Comparison of ENCODE assay signal across 19 cellular contexts in the genomic region with DNA sequence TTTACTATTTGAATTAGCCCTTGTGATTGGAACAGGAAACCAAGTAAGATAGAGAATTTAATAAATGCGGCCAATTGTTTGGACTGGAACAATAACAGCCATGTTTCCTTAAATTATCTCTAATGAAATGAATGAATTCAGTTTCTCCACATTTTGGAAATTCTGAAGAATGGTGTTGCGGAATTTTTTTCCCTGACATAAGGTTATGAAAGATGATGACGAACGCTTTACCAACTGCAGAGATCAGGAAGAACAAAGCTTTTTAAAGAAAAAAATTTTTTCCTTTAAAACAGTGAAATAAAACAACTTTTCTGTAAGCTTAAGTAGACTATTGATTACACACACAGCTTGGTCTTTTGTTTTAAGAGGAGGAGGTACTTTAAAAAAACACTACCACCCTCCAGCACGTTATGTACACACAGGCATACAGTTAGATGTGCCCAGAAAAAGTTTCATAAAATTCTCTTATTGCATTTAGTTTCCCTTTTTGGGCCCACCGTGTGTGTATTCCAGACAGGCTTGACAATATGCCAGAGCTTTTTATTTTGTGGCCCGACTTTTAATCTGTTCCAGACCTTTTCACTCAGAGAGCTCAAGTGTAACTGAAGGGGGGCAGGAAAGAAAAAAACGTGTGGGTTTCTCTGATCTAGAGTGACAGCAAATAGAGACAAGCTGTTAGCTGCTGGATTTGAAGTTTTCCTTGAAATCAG.
DNase-seq lines count a peak whose midpoint lies in the region; ATAC-seq, FAIRE-seq and TF ChIP-seq lines count a peak whose summit lies in the region.
"Had no signal": no experiment of that assay in that cellular context is flagged by ENCODE, and none has a peak within 500 bp of the region (broad histone marks: within the 10 kb centered on the region; RNA-seq: fewer than 3 reads in every experiment).

No MANE protein-coding gene starts in this region.

- H3K4me2 ChIP-seq in astrocyte (ENCODE audit: low read length): peak overlapping the region; percentile 7
- no peak overlapping the region for H3K4me2 ChIP-seq in mesendoderm (ENCODE audit: low read length)

- peaks cover 10% of the 10 kb centered on the region for H3K36me3 Mint-ChIP-seq in astrocyte (ENCODE audit: low read depth, unreplicated experiment)
- no peaks in the 10 kb centered on the region for H3K36me3 Mint-ChIP-seq in activated CD8-positive, alpha-beta memory T cell treated with anti-CD3 and anti-CD28 coated beads, Interleukin-2, amount 10 ng/mL, durations not matched to agents 7 days and 5 days
- H3K36me3 Mint-ChIP-seq: stimulated activated naive B cell treated with anti-CD40 and anti-IgM and Interleukin-4, amounts not matched to agents 10 μg/mL and 1 μg/mL and 100 μg/mL, for 72 hours had no signal

- no peaks in the 10 kb centered on the region for H3K27me3 Mint-ChIP-seq in astrocyte (ENCODE audit: low read depth, unreplicated experiment)
- peaks cover 24% of the 10 kb centered on the region for H3K27me3 Mint-ChIP-seq in activated CD8-positive, alpha-beta memory T cell treated with anti-CD3 and anti-CD28 coated beads, Interleukin-2, amount 10 ng/mL, durations not matched to agents 7 days and 5 days

- H3K9ac ChIP-seq in astrocyte (ENCODE audit: low read length) (peak overlapping the region; percentile 9), skeletal muscle tissue (ENCODE audit: low read depth in 1 of 3, low read length in 3 of 3) (peak overlapping the region in 1 of 3 donors; percentile 35), mesendoderm (ENCODE audit: low read length) (no peak overlapping the region)

- H4K8ac ChIP-seq in mesendoderm (ENCODE audit: low read depth, low read length): no peak overlapping the region

- peaks cover 8% of the 10 kb centered on the region for H3K79me1 ChIP-seq in mesendoderm (ENCODE audit: low read length)

- no peak overlapping the region for H3K23ac ChIP-seq in mesendoderm (ENCODE audit: low read length)

- DNase-seq in GM03348 (ENCODE audit: low spot score) (peak; percentile 33), astrocyte (ENCODE audit: low read depth) (no peak), EL (no peak), mesendoderm (no peak)
- DNase-seq in activated CD8-positive, alpha-beta memory T cell treated with anti-CD3 and anti-CD28 coated beads, Interleukin-2, amount 10 ng/mL, durations not matched to agents 7 days and 5 days: no peak
- DNase-seq: activated CD4-positive, alpha-beta T cell treated with anti-CD3 and anti-CD28 coated beads, Interleukin-2, amount 50 U/mL, for 48 hours; activated naive CD4-positive, alpha-beta T cell; dermis blood vessel endothelial cell; glutamatergic neuron; MG63; NCI-H2227 treated with DMSO at 0.1 percent for 48 hours; stimulated activated CD4-positive, alpha-beta T cell treated with anti-CD3 and anti-CD28 coated beads, Interleukin-1b, Interleukin-23, amount 100 ng/mL, for 48 hours; stimulated activated naive B cell treated with anti-CD40 and anti-IgM and Interleukin-4, amounts not matched to agents 10 μg/mL and 1 μg/mL and 100 μg/mL, for 72 hours had no signal

- H3K36me3 ChIP-seq in astrocyte (ENCODE audit: insufficient read depth, low read length) (peaks cover 3% of the 10 kb centered on the region), gastroesophageal sphincter (no peaks in the 10 kb centered on the region), skeletal muscle tissue (ENCODE audit: control insufficient read depth in 3 of 3, insufficient read depth in 3 of 3, low read length in 3 of 3) (peaks cover 0 to 3% (median 2%) of the 10 kb centered on the region in 3 donors), mesendoderm (ENCODE audit: control insufficient read depth, insufficient read depth, low read length) (no peaks in the 10 kb centered on the region)

- H3K27me3 ChIP-seq in astrocyte (ENCODE audit: insufficient read depth, low read length) (no peaks in the 10 kb centered on the region), gastroesophageal sphincter (no peaks in the 10 kb centered on the region), skeletal muscle tissue (ENCODE audit: control insufficient read depth in 3 of 3, insufficient read depth in 3 of 3, low read length in 3 of 3) (no peaks in the 10 kb centered on the region), mesendoderm (ENCODE audit: insufficient read depth, low read length, poor library complexity) (no peaks in the 10 kb centered on the region)
- H3K27me3 ChIP-seq: MG63 had no signal

- H4K20me1 ChIP-seq in astrocyte (ENCODE audit: insufficient read depth, low read length): peaks cover 18% of the 10 kb centered on the region

- H2BK5ac ChIP-seq in mesendoderm (ENCODE audit: low read length): no peak overlapping the region

- H3K27ac ChIP-seq in astrocyte (ENCODE audit: low read depth, low read length) (no peak overlapping the region), gastroesophageal sphincter (peak overlapping the region in 3 of 4 donors; percentile 9 to 55 (median 35)), skeletal muscle tissue (ENCODE audit: low read depth, low read length) (peak overlapping the region; percentile 21), mesendoderm (ENCODE audit: low read depth, low read length) (no peak overlapping the region)
- H3K27ac ChIP-seq: C4-2B, HL-60 had no signal

- no peak overlapping the region for H3K18ac ChIP-seq in mesendoderm (ENCODE audit: low read length)

- no peak overlapping the region for H3K4ac ChIP-seq in mesendoderm (ENCODE audit: low read depth, low read length)

- ATAC-seq in gastroesophageal sphincter (peak; percentile 31), HG02588 (IDR thresholded peaks at IDR 0.05; ENCODE audit: unreplicated experiment) (no peak)
- no peak for ATAC-seq in activated CD8-positive, alpha-beta memory T cell treated with anti-CD3 and anti-CD28 coated beads, Interleukin-2, amount 10 ng/mL, durations not matched to agents 7 days and 5 days
- ATAC-seq: stimulated activated naive B cell treated with anti-CD40 and anti-IgM and Interleukin-4, amounts not matched to agents 10 μg/mL and 1 μg/mL and 100 μg/mL, for 72 hours had no signal

- no peak for TF ChIP-seq CTCF in astrocyte (IDR thresholded peaks at IDR 0.05; ENCODE audit: insufficient read depth, low read depth, low read length)
- TF ChIP-seq CTCF in gastroesophageal sphincter (IDR thresholded peaks at IDR 0.05): no peak

- no peak for TF ChIP-seq POLR2A in gastroesophageal sphincter (IDR thresholded peaks at IDR 0.05)

- TF ChIP-seq EP300 in gastroesophageal sphincter (IDR thresholded peaks at IDR 0.05): no peak

- no peak overlapping the region for H4K5ac ChIP-seq in mesendoderm (ENCODE audit: low read length)

- H2AFZ ChIP-seq in astrocyte (ENCODE audit: low read depth, low read length): no peak overlapping the region

- no peak overlapping the region for H2AK5ac ChIP-seq in mesendoderm (ENCODE audit: low read length)

- H3K79me2 ChIP-seq in astrocyte (ENCODE audit: insufficient read depth, low read length): peaks cover 34% of the 10 kb centered on the region
- no peaks in the 10 kb centered on the region for H3K79me2 ChIP-seq in mesendoderm (ENCODE audit: control insufficient read depth, insufficient read depth, low read length)

- FAIRE-seq in astrocyte (lab: Jason Lieb, UNC): no peak

- H3K9me3 Mint-ChIP-seq in astrocyte (ENCODE audit: unreplicated experiment): no peaks in the 10 kb centered on the region
- no peaks in the 10 kb centered on the region for H3K9me3 Mint-ChIP-seq in activated CD8-positive, alpha-beta memory T cell treated with anti-CD3 and anti-CD28 coated beads, Interleukin-2, amount 10 ng/mL, durations not matched to agents 7 days and 5 days (ENCODE audit: low read depth)
- H3K9me3 Mint-ChIP-seq: stimulated activated naive B cell treated with anti-CD40 and anti-IgM and Interleukin-4, amounts not matched to agents 10 μg/mL and 1 μg/mL and 100 μg/mL, for 72 hours; T-helper 2 cell treated with Interferon-gamma antibody and Interleukin-4, amounts not matched to agents 5 μg/mL and 100 μg/mL, for 36 hours had no signal

- H3K4me3 ChIP-seq in astrocyte (ENCODE audit: insufficient read depth, low read depth, low read length): no peak overlapping the region
- H3K4me3 ChIP-seq in gastroesophageal sphincter: no peak overlapping the region
- H3K4me3 ChIP-seq in skeletal muscle tissue (ENCODE audit: low read length in 3 of 3): no peak overlapping the region
- H3K4me3 ChIP-seq in mesendoderm (ENCODE audit: low read length): no peak overlapping the region
- H3K4me3 ChIP-seq: MG63 had no signal

- H2BK15ac ChIP-seq in mesendoderm (replicated peaks; ENCODE audit: low read depth): no peak overlapping the region

- peak overlapping the region; percentile 13 for H3K27ac Mint-ChIP-seq in astrocyte (ENCODE audit: unreplicated experiment)
- no peak overlapping the region for H3K27ac Mint-ChIP-seq in activated CD8-positive, alpha-beta memory T cell treated with anti-CD3 and anti-CD28 coated beads, Interleukin-2, amount 10 ng/mL, durations not matched to agents 7 days and 5 days
- H3K27ac Mint-ChIP-seq: stimulated activated naive B cell treated with anti-CD40 and anti-IgM and Interleukin-4, amounts not matched to agents 10 μg/mL and 1 μg/mL and 100 μg/mL, for 72 hours; T-helper 2 cell treated with Interferon-gamma antibody and Interleukin-4, amounts not matched to agents 5 μg/mL and 100 μg/mL, for 36 hours had no signal

- 41 to 63% methylated on average over 5 to 8 of the region's 8 CpGs for WGBS in gastroesophageal sphincter (ENCODE audit: low coverage in 1 of 2), 2 donors
- WGBS in mesendoderm (ENCODE audit: extremely low coverage, insufficient coverage, low lambda C conversion rate): no CpG with 5 or more reads among the region's 8 CpGs

- H3K9me3 ChIP-seq in astrocyte (ENCODE audit: insufficient read depth, low read depth, low read length) (no peaks in the 10 kb centered on the region), gastroesophageal sphincter (no peaks in the 10 kb centered on the region), skeletal muscle tissue (ENCODE audit: control insufficient read depth in 3 of 3, low read length in 3 of 3) (no peaks in the 10 kb centered on the region)
- H3K9me3 ChIP-seq: MG63 had no signal

- no peak overlapping the region for H3K56ac ChIP-seq in mesendoderm (ENCODE audit: low read length)

- H3K4me1 ChIP-seq in astrocyte (ENCODE audit: insufficient read depth, low read length): peaks cover 17% of the 10 kb centered on the region
- H3K4me1 ChIP-seq in gastroesophageal sphincter: peaks cover 0 to 49% (median 11%) of the 10 kb centered on the region in 3 donors
- H3K4me1 ChIP-seq in skeletal muscle tissue (ENCODE audit: control insufficient read depth in 3 of 3, insufficient read depth in 3 of 3, low read length in 3 of 3): peaks cover 6 to 23% (median 9%) of the 10 kb centered on the region in 3 donors
- peaks cover 4% of the 10 kb centered on the region for H3K4me1 ChIP-seq in mesendoderm (ENCODE audit: control insufficient read depth, low read depth, low read length)

- CTCF ChIA-PET in activated CD8-positive, alpha-beta memory T cell treated with anti-CD3 and anti-CD28 coated beads, Interleukin-2, amount 10 ng/mL, durations not matched to agents 7 days and 5 days (lab: Charles Lee): no interaction called here

- peaks cover 39% of the 10 kb centered on the region for H3K4me1 Mint-ChIP-seq in astrocyte (ENCODE audit: low read depth, unreplicated experiment)
- no peaks in the 10 kb centered on the region for H3K4me1 Mint-ChIP-seq in activated CD8-positive, alpha-beta memory T cell treated with anti-CD3 and anti-CD28 coated beads, Interleukin-2, amount 10 ng/mL, durations not matched to agents 7 days and 5 days
- H3K4me1 Mint-ChIP-seq: stimulated activated naive B cell treated with anti-CD40 and anti-IgM and Interleukin-4, amounts not matched to agents 10 μg/mL and 1 μg/mL and 100 μg/mL, for 72 hours had no signal

- no peak overlapping the region for H2BK120ac ChIP-seq in mesendoderm (ENCODE audit: low read depth, low read length)

- no peak overlapping the region for H3K4me3 Mint-ChIP-seq in astrocyte (ENCODE audit: unreplicated experiment)
- H3K4me3 Mint-ChIP-seq in activated CD8-positive, alpha-beta memory T cell treated with anti-CD3 and anti-CD28 coated beads, Interleukin-2, amount 10 ng/mL, durations not matched to agents 7 days and 5 days: no peak overlapping the region
- H3K4me3 Mint-ChIP-seq: stimulated activated naive B cell treated with anti-CD40 and anti-IgM and Interleukin-4, amounts not matched to agents 10 μg/mL and 1 μg/mL and 100 μg/mL, for 72 hours; T-helper 2 cell treated with Interferon-gamma antibody and Interleukin-4, amounts not matched to agents 5 μg/mL and 100 μg/mL, for 36 hours had no signal

Comparison
In these comparisons a context has a peak if more than half of its experiments do, and no peak if none do; other contexts are left out.
1. H3K27ac ChIP-seq: peak in gastroesophageal sphincter (3 of 4) and skeletal muscle tissue (single experiment); none in astrocyte (single experiment) and mesendoderm (single experiment).